33 cellular contexts compared by ENCODE assay signal in the genomic region with DNA sequence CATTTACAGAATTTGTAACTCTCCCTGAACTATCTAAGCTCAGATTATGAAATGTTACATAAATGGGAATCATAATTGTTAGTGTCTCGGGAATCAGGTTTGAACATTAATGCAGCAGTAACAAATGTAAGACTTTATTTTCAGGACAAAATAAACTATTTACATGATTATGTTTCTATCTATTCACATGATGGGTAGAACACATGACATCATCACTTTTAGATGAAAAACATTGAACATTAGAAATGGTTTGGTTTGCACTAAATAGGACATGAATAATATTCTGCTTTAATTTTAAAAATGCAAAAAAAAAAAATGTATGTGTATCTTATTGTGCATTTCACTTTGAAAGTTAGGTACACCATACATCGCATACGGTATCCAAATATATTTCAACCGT.
"Had no signal": no experiment of that assay in that cellular context is flagged by ENCODE, and none has a peak within 500 bp of the region (broad histone marks: within the 10 kb centered on the region; RNA-seq: fewer than 3 reads in every experiment).

No MANE protein-coding gene starts in this region.

- DNase-seq: activated B cell treated with CpG ODN at 0.5 μM for 24 hours; activated CD4-positive, alpha-beta memory T cell treated with anti-CD3 and anti-CD28 coated beads for 36 hours; activated CD4-positive, alpha-beta T cell treated with anti-CD3 and anti-CD28 coated beads for 4 hours; activated CD4-positive, alpha-beta T cell treated with anti-CD3 and anti-CD28 coated beads, Interleukin-2, amount 10 ng/mL, durations not matched to agents 24 days and 14 days; activated CD4-positive, alpha-beta T cell treated with anti-CD3 and anti-CD28 coated beads, Interleukin-2, amount 50 U/mL, for 1 hour; activated CD4-positive, alpha-beta T cell treated with anti-CD3 and anti-CD28 coated beads, Interleukin-2, amount 50 U/mL, for 4 hours; activated CD4-positive, CD25-positive, alpha-beta regulatory T cell treated with anti-CD3 and anti-CD28 coated beads, Interleukin-2, amount 50 U/mL, for 72 hours; activated CD8-positive, alpha-beta memory T cell treated with anti-CD3 and anti-CD28 coated beads, Interleukin-2, amount 50 U/mL, for 4 hours; activated CD8-positive, alpha-beta T cell treated with anti-CD3 and anti-CD28 coated beads for 36 hours; activated effector memory CD4-positive, alpha-beta T cell treated with anti-CD3 and anti-CD28 coated beads, Interleukin-2, amount 50 U/mL, for 16 hours; activated gamma-delta T cell treated with Interleukin-2 at 50 U/mL for 16 hours; activated naive CD4-positive, alpha-beta T cell; activated naive CD4-positive, alpha-beta T cell treated with anti-CD3 and anti-CD28 coated beads for 36 hours; activated naive CD4-positive, alpha-beta T cell treated with anti-CD3 and anti-CD28 coated beads, Interleukin-2, amount 50 U/mL, for 16 hours; activated naive CD8-positive, alpha-beta T cell treated with anti-CD3 and anti-CD28 coated beads for 36 hours; activated T-cell treated with anti-CD3 and anti-CD28 coated beads for 4 hours; activated T-cell treated with anti-CD3 and anti-CD28 coated beads, Interleukin-2, amount 50 U/mL, for 1 hour; activated T-cell treated with anti-CD3 and anti-CD28 coated beads, Interleukin-2, amount 50 U/mL, for 4 hours; activated T-cell treated with anti-CD3 and anti-CD28 coated beads, Interleukin-2, amount 50 U/mL, for 72 hours; adrenal gland; amniotic stem cell; aorta; body of pancreas; brain microvascular endothelial cell; central memory CD4-positive, alpha-beta T cell; T-helper 2 cell; T-helper 9 cell had no signal

- FAIRE-seq: colon, TTC549 had no signal

- ATAC-seq: activated CD8-positive, alpha-beta T cell treated with anti-CD3 and anti-CD28 coated beads for 36 hours; activated naive CD4-positive, alpha-beta T cell treated with anti-CD3 and anti-CD28 coated beads, Interleukin-2, amount 50 U/mL, for 72 hours; activated T-cell treated with anti-CD3 and anti-CD28 coated beads, Interleukin-2, amount 50 U/mL, for 4 hours; activated T-cell treated with anti-CD3 and anti-CD28 coated beads, Interleukin-2, amount 50 U/mL, for 72 hours; activated T-helper 17 cell treated with anti-CD3 and anti-CD28 coated beads, Interleukin-2, amount 50 U/mL, for 72 hours; body of pancreas had no signal

- H3K27ac ChIP-seq: adrenal gland, body of pancreas, brain microvascular endothelial cell, breast epithelium, VCaP had no signal

- H3K4me1 ChIP-seq: adrenal gland, body of pancreas, breast epithelium had no signal

- H3K9me3 ChIP-seq: adrenal gland, body of pancreas, breast epithelium had no signal

- H3K4me3 ChIP-seq: adrenal gland, body of pancreas, breast epithelium had no signal

- H3K27me3 ChIP-seq: adrenal gland, body of pancreas, brain microvascular endothelial cell, breast epithelium had no signal

- H3K36me3 ChIP-seq: adrenal gland, brain microvascular endothelial cell, breast epithelium had no signal
